In genomic region chr2:39107724-39108273, GRCh38 we compare ENCODE assay signal across 13 cellular contexts. TPM values are rescaled to one million over a fixed set of nuclear protein-coding genes. Genes with fewer than 3 reads are reported as not detected.
DNase-seq lines count a peak whose midpoint lies in the region; ATAC-seq and TF ChIP-seq lines count a peak whose summit lies in the region.
"Had no signal": no experiment of that assay in that cellular context is flagged by ENCODE, and none has a peak within 500 bp of the region (broad histone marks: within the 10 kb centered on the region; RNA-seq: fewer than 3 reads in every experiment).

No MANE protein-coding gene starts in this region.

- H3K36me3 ChIP-seq in cardiac muscle cell (no peaks in the 10 kb centered on the region), heart right ventricle (peaks cover 0 to 12% (median 0%) of the 10 kb centered on the region in 9 donors)

- H3K27me3 ChIP-seq in cardiac muscle cell (no peaks in the 10 kb centered on the region), heart right ventricle (no peaks in the 10 kb centered on the region)
- H3K27me3 ChIP-seq: upper lobe of left lung had no signal

- H3K4me3 ChIP-seq in cardiac muscle cell, result no peak overlapping the region
- H3K4me3 ChIP-seq in heart right ventricle, result no peak overlapping the region
- H3K4me3 ChIP-seq: upper lobe of left lung had no signal

- peaks cover 9% of the 10 kb centered on the region for H3K36me3 Mint-ChIP-seq in central memory CD8-positive, alpha-beta T cell (ENCODE audit: insufficient read depth)
- peaks cover 0 to 7% of the 10 kb centered on the region in 2 donors for H3K36me3 Mint-ChIP-seq in activated naive CD4-positive, alpha-beta T cell treated with anti-CD3 and anti-CD28 coated beads, Interleukin-2, amount 50 U/mL, for 72 hours

- H3K9me3 ChIP-seq in cardiac muscle cell (ENCODE audit: low read depth) (no peaks in the 10 kb centered on the region), heart right ventricle (no peaks in the 10 kb centered on the region)
- H3K9me3 ChIP-seq: upper lobe of left lung had no signal

- no peak for TF ChIP-seq CTCF in cardiac muscle cell (IDR thresholded peaks at IDR 0.05; ENCODE audit: low read depth, low read length)
- no peak for TF ChIP-seq CTCF in heart right ventricle (IDR thresholded peaks at IDR 0.05)

- intact Hi-C loops in heart right ventricle (cut with DNase I), result no loop called here

- no peaks in the 10 kb centered on the region for H3K9me3 Mint-ChIP-seq in central memory CD8-positive, alpha-beta T cell
- no peaks in the 10 kb centered on the region for H3K9me3 Mint-ChIP-seq in activated naive CD4-positive, alpha-beta T cell treated with anti-CD3 and anti-CD28 coated beads, Interleukin-2, amount 50 U/mL, for 72 hours

- WGBS in heart right ventricle, 2 donors, result 32 to 48% methylated on average over 2 of the region's 2 CpGs

- H3K4me3 Mint-ChIP-seq in central memory CD8-positive, alpha-beta T cell, result no peak overlapping the region

- DNase-seq in cardiac muscle cell (ENCODE audit: low read depth in 1 of 2, low spot score in 1 of 2) (no peak), heart right ventricle (no peak), NCI-H510A treated with DMSO at 0.1 percent for 48 hours (lab: John Stamatoyannopoulos, UW) (peak; percentile 44), foreskin melanocyte (no peak)
- no peak for DNase-seq in central memory CD8-positive, alpha-beta T cell (ENCODE audit: low spot score in 2 of 2)
- DNase-seq in activated naive CD4-positive, alpha-beta T cell (lab: John Stamatoyannopoulos, UW), result no peak
- no peak for DNase-seq in activated naive CD4-positive, alpha-beta T cell treated with anti-CD3 and anti-CD28 coated beads, Interleukin-2, amount 50 U/mL, for 72 hours (ENCODE audit: low spot score in 2 of 2)
- DNase-seq: activated T-cell treated with anti-CD3 and anti-CD28 coated beads for 4 hours, right cardiac atrium, T1000, upper lobe of left lung had no signal

- peaks cover 62% of the 10 kb centered on the region for H3K4me1 Mint-ChIP-seq in central memory CD8-positive, alpha-beta T cell

- ATAC-seq in heart right ventricle (no peak), GM19397 (IDR thresholded peaks at IDR 0.05; ENCODE audit: unreplicated experiment) (no peak)
- no peak for ATAC-seq in central memory CD8-positive, alpha-beta T cell (replicated peaks; ENCODE audit: extremely low read depth, poor library complexity, severe bottlenecking)
- ATAC-seq in activated naive CD4-positive, alpha-beta T cell treated with anti-CD3 and anti-CD28 coated beads, Interleukin-2, amount 50 U/mL, for 72 hours, result no peak
- ATAC-seq: esophagus mucosa, right cardiac atrium had no signal

- H3K27me3 Mint-ChIP-seq in central memory CD8-positive, alpha-beta T cell, result no peaks in the 10 kb centered on the region

- peaks cover 10% of the 10 kb centered on the region for H3K4me1 ChIP-seq in cardiac muscle cell (ENCODE audit: low read depth)
- H3K4me1 ChIP-seq in heart right ventricle, result peaks cover 0 to 23% (median 9%) of the 10 kb centered on the region in 9 donors

- H3K27ac ChIP-seq in cardiac muscle cell (peak overlapping the region; percentile 63), heart right ventricle (no peak overlapping the region)
- H3K27ac ChIP-seq: upper lobe of left lung had no signal

- peak overlapping the region; percentile 5 for H3K27ac Mint-ChIP-seq in central memory CD8-positive, alpha-beta T cell (ENCODE audit: low read depth)
- H3K27ac Mint-ChIP-seq in activated naive CD4-positive, alpha-beta T cell treated with anti-CD3 and anti-CD28 coated beads, Interleukin-2, amount 50 U/mL, for 72 hours, result no peak overlapping the region

RNA-seq across cellular contexts. Expression of gene SOS1, which starts 13.1 kb away (rescaled TPM):
- total RNA-seq in cardiac muscle cell, result 18.7 and 31.6 TPM in 2 replicates
- 15.3 and 18.4 TPM in 2 replicates for polyA plus RNA-seq in cardiac muscle cell
- total RNA-seq in heart right ventricle, result 10 to 100 TPM; 20.6 to 37.8 (median 23.8) TPM
- 1 to 10 TPM; 5.8 to 7.8 TPM for polyA plus RNA-seq in heart right ventricle
- 10 to 100 TPM; 34.8 to 57.1 TPM for total RNA-seq in activated naive CD4-positive, alpha-beta T cell treated with anti-CD3 and anti-CD28 coated beads, Interleukin-2, amount 50 U/mL, for 72 hours
